Comparison of ENCODE assay signal across 9 cellular contexts in the genomic region with DNA sequence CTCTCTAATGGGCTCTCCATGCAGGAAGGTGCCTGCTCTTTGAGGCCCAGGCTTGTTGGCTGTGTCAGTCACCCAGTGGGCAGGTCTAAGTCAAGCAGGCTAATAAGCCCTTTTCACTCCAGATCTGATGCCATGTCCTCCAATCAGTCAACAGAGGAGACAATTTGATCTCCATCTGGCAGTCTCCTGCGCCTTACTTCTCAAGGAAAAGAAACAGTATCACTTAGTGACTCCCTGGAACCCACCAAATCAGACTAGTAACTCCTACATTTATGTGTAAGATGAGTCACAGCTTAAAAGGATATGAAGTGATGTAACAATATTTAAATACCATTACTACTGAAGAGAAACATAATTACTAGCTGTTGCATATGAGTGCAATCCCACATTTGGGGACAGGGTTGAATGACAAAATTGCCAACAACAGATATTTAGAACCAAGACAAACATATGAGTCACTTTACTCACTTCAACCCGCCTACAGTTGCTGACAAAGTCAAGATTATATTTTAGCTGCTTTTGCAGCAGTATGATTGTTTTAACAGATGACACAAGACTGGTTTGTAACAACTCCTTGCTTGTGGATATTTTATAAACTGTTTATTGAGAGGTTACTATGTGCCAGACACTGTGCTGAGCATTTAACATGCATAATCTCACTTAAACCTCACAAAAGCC.
DNase-seq lines count a peak whose midpoint lies in the region; TF ChIP-seq lines count a peak whose summit lies in the region.
"Had no signal": no experiment of that assay in that cellular context is flagged by ENCODE, and none has a peak within 500 bp of the region (broad histone marks: within the 10 kb centered on the region; RNA-seq: fewer than 3 reads in every experiment).

No MANE protein-coding gene starts in this region.

- H3K27me3 Mint-ChIP-seq in MCF 10A (ENCODE audit: insufficient read depth, unreplicated experiment), result no peaks in the 10 kb centered on the region
- no peaks in the 10 kb centered on the region for H3K27me3 Mint-ChIP-seq in type B pancreatic cell

- POLR2A ChIA-PET in MCF 10A (lab: Yijun Ruan, JAX), result interaction anchor here (0.8 to 1.8 kb wide), 7 partner anchors 9 to 70 kb away, joined by 3 to 7 read pairs (median 4); no protein-coding TSS in a partner anchor

- no peak for TF ChIP-seq CTCF in MCF 10A (IDR thresholded peaks at IDR 0.05; ENCODE audit: unreplicated experiment)
- no peak for TF ChIP-seq CTCF in breast epithelium (IDR thresholded peaks at IDR 0.05)
- no peak for TF ChIP-seq CTCF in OCI-LY1 (IDR thresholded peaks at IDR 0.05; ENCODE audit: low read length)
- no peak for TF ChIP-seq CTCF in fibroblast of mammary gland (conservative IDR thresholded peaks at IDR 0.05; ENCODE audit: control insufficient read depth, insufficient read depth, low read depth, low read length)
- TF ChIP-seq CTCF in type B pancreatic cell (conservative IDR thresholded peaks at IDR 0.05), result no peak

- no peaks in the 10 kb centered on the region for H3K9me3 Mint-ChIP-seq in MCF 10A (ENCODE audit: unreplicated experiment)
- H3K9me3 Mint-ChIP-seq in type B pancreatic cell, result no peaks in the 10 kb centered on the region

- H3K4me1 ChIP-seq in breast epithelium (no peaks in the 10 kb centered on the region), OCI-LY1 (ENCODE audit: insufficient read depth, low read length, severe bottlenecking) (peaks cover 29% of the 10 kb centered on the region)

- H3K4me2 ChIP-seq in OCI-LY1 (ENCODE audit: low read length), result no peak overlapping the region

- H3K27ac Mint-ChIP-seq in MCF 10A (ENCODE audit: low read depth, unreplicated experiment) (peak overlapping the region; percentile 82), type B pancreatic cell (peak overlapping the region; percentile 1)

- H2AFZ ChIP-seq in OCI-LY1 (ENCODE audit: low read length), result no peak overlapping the region

- H3K9me2 ChIP-seq in OCI-LY1 (ENCODE audit: low read depth, low read length), result no peaks in the 10 kb centered on the region

- no peaks in the 10 kb centered on the region for H3K79me2 ChIP-seq in OCI-LY1 (ENCODE audit: insufficient read depth, low read length)

- intact Hi-C loops in MCF 10A (cut with micrococcal nuclease) (no loop called here), breast epithelium (cut with DNase I; ENCODE audit: low total_unique reads) (no loop called here)

- H3K36me3 ChIP-seq in breast epithelium (no peaks in the 10 kb centered on the region), OCI-LY1 (ENCODE audit: insufficient read depth, low read length) (no peaks in the 10 kb centered on the region)
- H3K36me3 ChIP-seq: upper lobe of left lung had no signal

- no peak overlapping the region for H3K9ac ChIP-seq in OCI-LY1 (ENCODE audit: low read length)

- DNase-seq in MCF 10A (ENCODE audit: unreplicated experiment), result peak; percentile 62
- no peak for DNase-seq in breast epithelium (ENCODE audit: low spot score in 2 of 2)
- DNase-seq in fibroblast of mammary gland (ENCODE audit: low read depth), result peak; percentile 69
- DNase-seq in type B pancreatic cell (ENCODE audit: extremely low spot score, unreplicated experiment), result no peak
- no peak for DNase-seq in GM19238 (ENCODE audit: insufficient read length, low spot score)
- DNase-seq in COLO668 (lab: John Stamatoyannopoulos, UW; ENCODE audit: unreplicated experiment), result no peak
- DNase-seq in G401 (ENCODE audit: low spot score), result no peak
- DNase-seq: upper lobe of left lung had no signal

- in situ Hi-C loops in G401 (cut with HindIII; ENCODE audit: low sequenced_read_pairs), result no loop called here

- H3K4me3 ChIP-seq in breast epithelium (no peak overlapping the region), OCI-LY1 (ENCODE audit: low read depth, low read length, poor library complexity, severe bottlenecking) (no peak overlapping the region), fibroblast of mammary gland (ENCODE audit: control insufficient read depth, low read depth, low read length) (no peak overlapping the region)
- H3K4me3 ChIP-seq: upper lobe of left lung had no signal

- no peak overlapping the region for H3K4me3 Mint-ChIP-seq in MCF 10A (ENCODE audit: unreplicated experiment)
- no peak overlapping the region for H3K4me3 Mint-ChIP-seq in type B pancreatic cell

- no peak for TF ChIP-seq POLR2A in breast epithelium (IDR thresholded peaks at IDR 0.05)

- no peaks in the 10 kb centered on the region for H3K27me3 ChIP-seq in breast epithelium
- no peaks in the 10 kb centered on the region for H3K27me3 ChIP-seq in OCI-LY1 (ENCODE audit: insufficient read depth, low read length)
- H3K27me3 ChIP-seq: upper lobe of left lung had no signal

- H3K9me3 ChIP-seq in breast epithelium, result no peaks in the 10 kb centered on the region
- no peaks in the 10 kb centered on the region for H3K9me3 ChIP-seq in OCI-LY1 (ENCODE audit: low read length)
- H3K9me3 ChIP-seq: upper lobe of left lung had no signal

- no peaks in the 10 kb centered on the region for H3F3A ChIP-seq in OCI-LY1 (ENCODE audit: insufficient read depth, low read length)

- no TSS peak for BruUV-seq in MCF 10A (replicated peaks; lab: Mats Ljungman, UMichigan)

- H3K36me3 Mint-ChIP-seq in MCF 10A (ENCODE audit: insufficient read depth, unreplicated experiment) (no peaks in the 10 kb centered on the region), type B pancreatic cell (no peaks in the 10 kb centered on the region)

- H3K4me1 Mint-ChIP-seq in MCF 10A (ENCODE audit: insufficient read depth, unreplicated experiment) (peaks cover 17% of the 10 kb centered on the region), type B pancreatic cell (ENCODE audit: unreplicated experiment) (peaks cover 21% of the 10 kb centered on the region)

- CTCF ChIA-PET in MCF 10A (lab: Yijun Ruan, JAX), result no interaction called here

- no peak overlapping the region for H3K27ac ChIP-seq in breast epithelium
- peak overlapping the region; percentile 2 for H3K27ac ChIP-seq in OCI-LY1 (ENCODE audit: low read depth, low read length, poor library complexity, severe bottlenecking)
- H3K27ac ChIP-seq: upper lobe of left lung had no signal

- H4K20me1 ChIP-seq in OCI-LY1 (ENCODE audit: insufficient read depth, low read length), result peaks cover 4% of the 10 kb centered on the region; the same call in 1 of the 2 replicates

Comparison
In these comparisons a context has a peak if more than half of its experiments do, and no peak if none do; other contexts are left out.
1. DNase-seq: peak in MCF 10A (single experiment) and fibroblast of mammary gland (single experiment); none in breast epithelium (0 of 2), type B pancreatic cell (single experiment), GM19238 (single experiment), COLO668 (single experiment) and G401 (single experiment).